In the genomic region with DNA sequence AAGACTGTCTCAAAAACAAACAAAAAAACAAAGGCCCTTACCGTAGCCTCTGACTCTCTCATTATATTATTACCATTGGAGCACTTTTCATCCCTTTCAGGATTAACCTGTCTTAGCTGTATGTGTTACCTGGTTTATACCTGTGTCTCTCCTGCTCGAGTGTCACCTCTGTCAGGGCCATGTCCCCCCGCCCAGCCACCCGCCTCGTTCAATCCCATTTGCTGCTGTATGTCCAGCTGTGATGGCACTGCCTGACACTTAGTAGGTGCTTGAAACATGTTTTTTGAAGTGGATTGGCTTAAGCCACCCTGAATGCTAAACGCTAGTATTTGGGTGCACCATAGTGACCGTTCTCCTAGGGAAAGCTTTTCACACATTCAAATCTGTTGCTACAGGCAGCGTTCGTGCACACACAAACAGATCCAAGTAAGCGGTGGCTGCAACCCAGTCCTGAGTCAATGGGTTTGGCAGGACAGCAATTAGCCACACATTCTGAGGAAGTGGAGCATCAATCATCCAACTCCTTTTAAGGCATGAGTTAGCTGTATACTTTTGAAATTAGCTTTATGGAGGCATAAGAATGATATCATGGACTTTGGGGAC, we compare ENCODE assay signal across 1 cellular context.
TF ChIP-seq lines count a peak whose summit lies in the region.

No MANE protein-coding gene starts in this region.

TF ChIP-seq in K562, 482 proteins besides CTCF, POLR2A, EP300 and RAD21 (continued from another document):
- TF ChIP-seq ZBTB40 (IDR thresholded peaks at IDR 0.05) (no peak), ZBTB40 (CRISPR knock-in tag; IDR thresholded peaks at IDR 0.05) (no peak), VEZF1 (CRISPR knock-in tag; IDR thresholded peaks at IDR 0.05) (no peak), ZC3H4 (CRISPR knock-in tag; IDR thresholded peaks at IDR 0.05; ENCODE audit: borderline replicate concordance) (no peak), SMAD1 (IDR thresholded peaks at IDR 0.05; ENCODE audit: low read depth, low read length, partially characterized antibody) (no peak), SPI1 (IDR thresholded peaks at IDR 0.05; ENCODE audit: borderline replicate concordance, low read depth, low read length) (peak; percentile 22; the same call in 1 of the 2 replicates), FOS (IDR thresholded peaks at IDR 0.05; ENCODE audit: extremely low read depth, insufficient read length) (no peak), FOXJ3 (CRISPR knock-in tag; IDR thresholded peaks at IDR 0.05) (no peak), SUPT5H (IDR thresholded peaks at IDR 0.05) (no peak), ZKSCAN1 (IDR thresholded peaks at IDR 0.05; ENCODE audit: low read depth, low read length) (0 out of 2 replicates have a peak, but pooled peaks have one; percentile 21)
- TF ChIP-seq, protein P1, sequence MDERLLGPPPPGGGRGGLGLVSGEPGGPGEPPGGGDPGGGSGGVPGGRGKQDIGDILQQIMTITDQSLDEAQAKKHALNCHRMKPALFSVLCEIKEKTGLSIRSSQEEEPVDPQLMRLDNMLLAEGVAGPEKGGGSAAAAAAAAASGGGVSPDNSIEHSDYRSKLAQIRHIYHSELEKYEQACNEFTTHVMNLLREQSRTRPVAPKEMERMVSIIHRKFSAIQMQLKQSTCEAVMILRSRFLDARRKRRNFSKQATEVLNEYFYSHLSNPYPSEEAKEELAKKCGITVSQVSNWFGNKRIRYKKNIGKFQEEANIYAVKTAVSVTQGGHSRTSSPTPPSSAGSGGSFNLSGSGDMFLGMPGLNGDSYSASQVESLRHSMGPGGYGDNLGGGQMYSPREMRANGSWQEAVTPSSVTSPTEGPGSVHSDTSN (CRISPR knock-in tag; IDR thresholded peaks at IDR 0.05; ENCODE audit: low read depth): no peak
- TF ChIP-seq, protein P1 (tag; conservative IDR thresholded peaks at IDR 0.05; ENCODE audit: low read depth): peak; percentile 70
